Comparison of ENCODE assay signal across 10 cellular contexts in genomic region chr13:27283906-27284523, GRCh38. TPM values are rescaled to one million over a fixed set of nuclear protein-coding genes. Genes with fewer than 3 reads are reported as not detected.
DNase-seq lines count a peak whose midpoint lies in the region; ATAC-seq, FAIRE-seq and TF ChIP-seq lines count a peak whose summit lies in the region.
"Had no signal": no experiment of that assay in that cellular context is flagged by ENCODE, and none has a peak within 500 bp of the region (broad histone marks: within the 10 kb centered on the region; RNA-seq: fewer than 3 reads in every experiment).

No MANE protein-coding gene starts in this region.

- no peaks in the 10 kb centered on the region for H3K27me3 ChIP-seq in endodermal cell (ENCODE audit: control insufficient read depth, insufficient read depth, low read length, poor library complexity, severe bottlenecking)

- no peaks in the 10 kb centered on the region for H3K27me3 Mint-ChIP-seq in endodermal cell (ENCODE audit: insufficient read depth)

- ATAC-seq in sciatic nerve (peak; percentile 56), GM21619 (IDR thresholded peaks at IDR 0.05; ENCODE audit: unreplicated experiment) (no peak)

- peaks cover 5% of the 10 kb centered on the region for H3K4me1 Mint-ChIP-seq in endodermal cell

- H3K4me1 ChIP-seq in endodermal cell (ENCODE audit: control insufficient read depth, insufficient read depth, low read length), result no peaks in the 10 kb centered on the region

- intact Hi-C loops in sciatic nerve (cut with DNase I), result no loop called here

- H3K4me3 Mint-ChIP-seq in endodermal cell, result no peak overlapping the region
- H3K4me3 Mint-ChIP-seq: T-helper 1 cell treated with Interleukin-12 subunit alpha and Interleukin-12 subunit beta and Interleukin-4 antibody, amounts not matched to agents 30 μg/mL and 1 μg/mL, for 36 hours had no signal

- H3K27ac ChIP-seq in endodermal cell (ENCODE audit: low read depth, low read length), result no peak overlapping the region

- H3K9me3 ChIP-seq in endodermal cell (ENCODE audit: control insufficient read depth, low read length), result no peaks in the 10 kb centered on the region

- TF ChIP-seq CTCF in endodermal cell (conservative IDR thresholded peaks at IDR 0.05), result peak; percentile 20

- 85 to 96% methylated on average over 4 of the region's 4 CpGs for WGBS in endodermal cell (ENCODE audit: insufficient coverage in 1 of 2, insufficient read length in 1 of 2), 2 experiments

- peak; percentile 54 for DNase-seq in DMS 273 (lab: John Stamatoyannopoulos, UW; ENCODE audit: unreplicated experiment)
- no peak for DNase-seq in DMS 273 treated with DMSO at 0.1 percent for 48 hours (lab: John Stamatoyannopoulos, UW)
- DNase-seq in NCI-H2196 (lab: John Stamatoyannopoulos, UW; ENCODE audit: unreplicated experiment), result peak; percentile 7
- no peak for DNase-seq in endodermal cell
- DNase-seq in sciatic nerve (ENCODE audit: low spot score), result no peak
- DNase-seq in urothelium cell line (ENCODE audit: low spot score), result no peak
- no peak for DNase-seq in COLO829 (ENCODE audit: low spot score)

- no peak overlapping the region for H3K27ac Mint-ChIP-seq in endodermal cell
- H3K27ac Mint-ChIP-seq: T-helper 1 cell treated with Interleukin-12 subunit alpha and Interleukin-12 subunit beta and Interleukin-4 antibody, amounts not matched to agents 30 μg/mL and 1 μg/mL, for 36 hours had no signal

- H3K4me3 ChIP-seq in endodermal cell (ENCODE audit: low read length), result no peak overlapping the region

- no peaks in the 10 kb centered on the region for H3K36me3 Mint-ChIP-seq in endodermal cell (ENCODE audit: low read depth)

- no peaks in the 10 kb centered on the region for H3K9me3 Mint-ChIP-seq in endodermal cell
- H3K9me3 Mint-ChIP-seq: T-helper 1 cell treated with Interleukin-12 subunit alpha and Interleukin-12 subunit beta and Interleukin-4 antibody, amounts not matched to agents 30 μg/mL and 1 μg/mL, for 36 hours had no signal

- no peak for FAIRE-seq in urothelium cell line (lab: Jason Lieb, UNC)
- FAIRE-seq: A204.1 had no signal

- no peaks in the 10 kb centered on the region for H3K36me3 ChIP-seq in endodermal cell (ENCODE audit: control insufficient read depth, insufficient read depth, low read length)

- no peak overlapping the region for H3K9ac ChIP-seq in endodermal cell (ENCODE audit: extremely low read depth, low read length, poor library complexity, severe bottlenecking)

RNA-seq across cellular contexts. Expression of gene RASL11A, which starts 13.4 kb away (rescaled TPM):
- total RNA-seq in endodermal cell (1 to 10 TPM in 1 of 2 donors, under 1 TPM in 1; 0.95 to 1.1 TPM), sciatic nerve (14.2 TPM)
- 1.2 TPM for polyA plus RNA-seq in endodermal cell (2013, experiment 1 of 2)
- 0.70 TPM for polyA plus RNA-seq in endodermal cell (2013, experiment 2 of 2)

RNA-seq across cellular contexts. Expression of gene RPL21, which starts 32.7 kb away (rescaled TPM):
- 100 to 1,000 TPM; 882 to 975 TPM for total RNA-seq in endodermal cell
- 1,851 TPM for polyA plus RNA-seq in endodermal cell (2013, experiment 1 of 2)
- polyA plus RNA-seq in endodermal cell (2013, experiment 2 of 2), result 1,837 TPM
- total RNA-seq in sciatic nerve, result 877 TPM

Comparison
In these comparisons a context has a peak if more than half of its experiments do, and no peak if none do; other contexts are left out.
1. DNase-seq: peak in DMS 273 (single experiment) and NCI-H2196 (single experiment); none in DMS 273 treated with DMSO at 0.1 percent for 48 hours (single experiment), endodermal cell (single experiment), sciatic nerve (single experiment), urothelium cell line (single experiment) and COLO829 (single experiment).